8 cellular contexts compared by ENCODE assay signal in genomic region chr3:12187448-12188327, GRCh38. TPM values are rescaled to one million over a fixed set of nuclear protein-coding genes. Genes with fewer than 3 reads are reported as not detected.
A peak's percentile ranks its signal among the peaks of the same experiment; 100 is the strongest.
DNase-seq lines count a peak whose midpoint lies in the region; ATAC-seq and TF ChIP-seq lines count a peak whose summit lies in the region.

No MANE protein-coding gene starts in this region.

- H3K4me3 ChIP-seq in fibroblast of the aortic adventitia (ENCODE audit: low read depth, low read length) (no peak overlapping the region), skin epidermis (no peak overlapping the region)

- no peak for TF ChIP-seq POLR2A in erythroblast (IDR thresholded peaks at IDR 0.05; ENCODE audit: low read length)

- peak overlapping the region in 19 of 21 experiments; percentile 9 to 87 (median 58) for H3K27ac ChIP-seq in skin epidermis

- ATAC-seq in GM19328 (IDR thresholded peaks at IDR 0.05; ENCODE audit: unreplicated experiment) (peak; percentile 61), HG03378 (IDR thresholded peaks at IDR 0.05; ENCODE audit: unreplicated experiment) (peak; percentile 51)

- TF ChIP-seq CTCF in fibroblast of the aortic adventitia (IDR thresholded peaks at IDR 0.05; ENCODE audit: insufficient read depth, low read length) = no peak

- DNase-seq in ACHN = peak; percentile 14
- peak; percentile 4 for DNase-seq in activated CD4-positive, alpha-beta T cell treated with anti-CD3 and anti-CD28 coated beads, Interleukin-2, amount 50 U/mL, for 4 hours
- peak; percentile 80 for DNase-seq in fibroblast of the aortic adventitia (ENCODE audit: low read depth)
- DNase-seq in erythroblast (lab: John Stamatoyannopoulos, UW) = no peak
- DNase-seq in NCI-H1930 (lab: John Stamatoyannopoulos, UW) = no peak

- in situ Hi-C loops in ACHN (cut with HindIII; ENCODE audit: low pct_ligation_motif_present, low pct_unique_long_range_greater_than_20kb, low sequenced_read_pairs) = no loop called here

RNA-seq across cellular contexts. Expression of gene TIMP4, which starts 29.0 kb away (rescaled TPM):
- 4.3 and 12.3 TPM in 2 replicates for total RNA-seq in fibroblast of the aortic adventitia (ENCODE audit: low replicate concordance)

Comparison
In these comparisons a context has a peak if more than half of its experiments do, and no peak if none do; other contexts are left out.
1. DNase-seq: peak in ACHN (single experiment), activated CD4-positive, alpha-beta T cell treated with anti-CD3 and anti-CD28 coated beads, Interleukin-2, amount 50 U/mL, for 4 hours (2 of 2) and fibroblast of the aortic adventitia (single experiment); none in erythroblast (0 of 2) and NCI-H1930 (0 of 2).